Comparison of ENCODE assay signal across 11 cellular contexts in the genomic region with DNA sequence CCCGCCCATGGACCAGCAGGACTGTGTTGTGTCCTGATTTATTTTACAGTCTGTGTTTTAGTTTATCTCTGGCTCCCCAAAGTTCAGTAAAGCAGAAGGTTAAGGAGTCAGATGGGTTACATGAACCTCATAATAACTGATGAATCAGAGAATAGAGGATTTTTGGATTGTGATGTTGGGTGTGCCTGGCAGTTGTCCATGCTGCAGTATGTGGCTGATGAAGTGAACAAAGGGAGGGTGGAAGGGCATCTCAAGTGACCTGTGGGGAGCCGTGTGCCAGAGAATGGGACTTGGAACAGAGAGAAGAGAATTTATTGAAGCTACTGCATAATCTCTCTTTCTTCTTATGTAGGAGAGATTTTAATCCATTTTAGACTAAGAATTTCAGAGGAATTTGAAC.
A peak's percentile ranks its signal among the peaks of the same experiment; 100 is the strongest.
DNase-seq lines count a peak whose midpoint lies in the region; ATAC-seq and TF ChIP-seq lines count a peak whose summit lies in the region.
"Had no signal": no experiment of that assay in that cellular context is flagged by ENCODE, and none has a peak within 500 bp of the region (broad histone marks: within the 10 kb centered on the region; RNA-seq: fewer than 3 reads in every experiment).

No MANE protein-coding gene starts in this region.

- ATAC-seq in Right ventricle myocardium inferior (peak; percentile 54), left lobe of liver (peak; percentile 43)

- H3K9me3 ChIP-seq in thyroid gland (no peaks in the 10 kb centered on the region), prostate gland (no peaks in the 10 kb centered on the region)

- 50 to 51% methylated on average over 2 of the region's 2 CpGs for WGBS in thyroid gland, 2 donors
- 37% methylated on average over 2 of the region's 2 CpGs for WGBS in prostate gland

- H3K27me3 ChIP-seq in thyroid gland, result no peaks in the 10 kb centered on the region
- no peaks in the 10 kb centered on the region for H3K27me3 ChIP-seq in prostate gland (replicated peaks; ENCODE audit: insufficient read depth)

- TF ChIP-seq CTCF in thyroid gland (IDR thresholded peaks at IDR 0.05) (no peak), prostate gland (IDR thresholded peaks at IDR 0.05) (no peak)

- intact Hi-C loops in Right ventricle myocardium inferior (cut with DNase I), result no loop called here
- intact Hi-C loops in cardiac septum (cut with DNase I), result no loop called here
- intact Hi-C loops in thyroid gland (cut with DNase I), result no loop called here
- intact Hi-C loops in prostate gland (cut with DNase I), result no loop called here

- H3K36me3 ChIP-seq in thyroid gland, result peaks cover 8 to 17% of the 10 kb centered on the region in 2 donors
- no peaks in the 10 kb centered on the region for H3K36me3 ChIP-seq in prostate gland

- TF ChIP-seq POLR2A in thyroid gland (IDR thresholded peaks at IDR 0.05), result no peak
- no peak for TF ChIP-seq POLR2A in prostate gland (IDR thresholded peaks at IDR 0.05)

- DNase-seq in Right ventricle myocardium inferior (ENCODE audit: missing footprints), result no peak
- no peak for DNase-seq in cardiac septum (ENCODE audit: low spot score)
- peak; percentile 46 for DNase-seq in astrocyte of the hippocampus (ENCODE audit: low read depth, low spot score)
- DNase-seq in left lobe of liver (ENCODE audit: low spot score), result no peak
- DNase-seq in thyroid gland, result peak; percentile 49 to 54
- no peak for DNase-seq in CD1c-positive myeloid dendritic cell (ENCODE audit: extremely low spot score)
- no peak for DNase-seq in SHP77 (lab: John Stamatoyannopoulos, UW)
- DNase-seq in prostate gland (ENCODE audit: low spot score), result no peak
- DNase-seq: activated T-cell treated with anti-CD3 and anti-CD28 coated beads, Interleukin-2, amount 50 U/mL, for 24 hours; RPMI8226; stimulated activated naive CD4-positive, alpha-beta T cell treated with Interleukin-2 at 50 U/mL for 16 hours had no signal

- H3K4me1 ChIP-seq in thyroid gland (peaks cover 0 to 8% of the 10 kb centered on the region in 2 donors), prostate gland (replicated peaks) (no peaks in the 10 kb centered on the region)

- H3K4me3 ChIP-seq in thyroid gland (replicated peaks in 1 of 3) (no peak overlapping the region), prostate gland (no peak overlapping the region)

- H3K27ac ChIP-seq in thyroid gland (peak overlapping the region in 1 of 3 donors; percentile 14), prostate gland (peak overlapping the region in 1 of 2 donors; percentile 48)

Comparison
In these comparisons a context has a peak if more than half of its experiments do, and no peak if none do; other contexts are left out.
1. DNase-seq: peak in astrocyte of the hippocampus (single experiment) and thyroid gland (2 of 2); none in Right ventricle myocardium inferior (single experiment), cardiac septum (single experiment), left lobe of liver (single experiment), CD1c-positive myeloid dendritic cell (single experiment), SHP77 (0 of 2) and prostate gland (single experiment).